In the genomic region with DNA sequence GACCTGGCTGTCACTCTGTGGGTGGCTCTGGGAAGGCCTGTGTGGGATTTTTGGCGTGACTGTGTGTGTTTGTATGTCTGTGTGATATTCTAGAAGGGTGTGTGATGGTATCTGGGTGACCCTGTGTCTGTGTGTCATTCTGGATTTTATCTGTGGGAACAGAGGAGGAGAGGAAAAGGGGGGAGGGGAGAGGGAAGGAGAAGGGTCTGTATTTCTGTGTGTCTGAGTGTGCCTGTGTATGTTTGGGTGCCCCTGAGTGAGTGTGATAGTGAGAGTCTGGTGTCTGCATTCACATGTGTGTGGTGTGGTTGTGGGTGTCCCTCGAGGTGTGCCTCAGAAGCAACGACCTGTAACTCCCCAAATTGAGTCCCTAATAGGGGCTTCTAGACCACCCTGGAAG, we compare ENCODE assay signal across 1 cellular context.
A peak's percentile ranks its signal among the peaks of the same experiment; 100 is the strongest.
TF ChIP-seq lines count a peak whose summit lies in the region.

No MANE protein-coding gene starts in this region.

TF ChIP-seq in HepG2, 621 proteins besides CTCF, POLR2A, EP300 and RAD21:
- TF ChIP-seq, protein P1, sequence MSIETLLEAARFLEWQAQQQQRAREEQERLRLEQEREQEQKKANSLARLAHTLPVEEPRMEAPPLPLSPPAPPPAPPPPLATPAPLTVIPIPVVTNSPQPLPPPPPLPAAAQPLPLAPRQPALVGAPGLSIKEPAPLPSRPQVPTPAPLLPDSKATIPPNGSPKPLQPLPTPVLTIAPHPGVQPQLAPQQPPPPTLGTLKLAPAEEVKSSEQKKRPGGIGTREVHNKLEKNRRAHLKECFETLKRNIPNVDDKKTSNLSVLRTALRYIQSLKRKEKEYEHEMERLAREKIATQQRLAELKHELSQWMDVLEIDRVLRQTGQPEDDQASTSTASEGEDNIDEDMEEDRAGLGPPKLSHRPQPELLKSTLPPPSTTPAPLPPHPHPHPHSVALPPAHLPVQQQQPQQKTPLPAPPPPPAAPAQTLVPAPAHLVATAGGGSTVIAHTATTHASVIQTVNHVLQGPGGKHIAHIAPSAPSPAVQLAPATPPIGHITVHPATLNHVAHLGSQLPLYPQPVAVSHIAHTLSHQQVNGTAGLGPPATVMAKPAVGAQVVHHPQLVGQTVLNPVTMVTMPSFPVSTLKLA (IDR thresholded peaks at IDR 0.05), result 0 out of 2 replicates have a peak, but pooled peaks have one; percentile 8
- TF ChIP-seq, protein P2, sequence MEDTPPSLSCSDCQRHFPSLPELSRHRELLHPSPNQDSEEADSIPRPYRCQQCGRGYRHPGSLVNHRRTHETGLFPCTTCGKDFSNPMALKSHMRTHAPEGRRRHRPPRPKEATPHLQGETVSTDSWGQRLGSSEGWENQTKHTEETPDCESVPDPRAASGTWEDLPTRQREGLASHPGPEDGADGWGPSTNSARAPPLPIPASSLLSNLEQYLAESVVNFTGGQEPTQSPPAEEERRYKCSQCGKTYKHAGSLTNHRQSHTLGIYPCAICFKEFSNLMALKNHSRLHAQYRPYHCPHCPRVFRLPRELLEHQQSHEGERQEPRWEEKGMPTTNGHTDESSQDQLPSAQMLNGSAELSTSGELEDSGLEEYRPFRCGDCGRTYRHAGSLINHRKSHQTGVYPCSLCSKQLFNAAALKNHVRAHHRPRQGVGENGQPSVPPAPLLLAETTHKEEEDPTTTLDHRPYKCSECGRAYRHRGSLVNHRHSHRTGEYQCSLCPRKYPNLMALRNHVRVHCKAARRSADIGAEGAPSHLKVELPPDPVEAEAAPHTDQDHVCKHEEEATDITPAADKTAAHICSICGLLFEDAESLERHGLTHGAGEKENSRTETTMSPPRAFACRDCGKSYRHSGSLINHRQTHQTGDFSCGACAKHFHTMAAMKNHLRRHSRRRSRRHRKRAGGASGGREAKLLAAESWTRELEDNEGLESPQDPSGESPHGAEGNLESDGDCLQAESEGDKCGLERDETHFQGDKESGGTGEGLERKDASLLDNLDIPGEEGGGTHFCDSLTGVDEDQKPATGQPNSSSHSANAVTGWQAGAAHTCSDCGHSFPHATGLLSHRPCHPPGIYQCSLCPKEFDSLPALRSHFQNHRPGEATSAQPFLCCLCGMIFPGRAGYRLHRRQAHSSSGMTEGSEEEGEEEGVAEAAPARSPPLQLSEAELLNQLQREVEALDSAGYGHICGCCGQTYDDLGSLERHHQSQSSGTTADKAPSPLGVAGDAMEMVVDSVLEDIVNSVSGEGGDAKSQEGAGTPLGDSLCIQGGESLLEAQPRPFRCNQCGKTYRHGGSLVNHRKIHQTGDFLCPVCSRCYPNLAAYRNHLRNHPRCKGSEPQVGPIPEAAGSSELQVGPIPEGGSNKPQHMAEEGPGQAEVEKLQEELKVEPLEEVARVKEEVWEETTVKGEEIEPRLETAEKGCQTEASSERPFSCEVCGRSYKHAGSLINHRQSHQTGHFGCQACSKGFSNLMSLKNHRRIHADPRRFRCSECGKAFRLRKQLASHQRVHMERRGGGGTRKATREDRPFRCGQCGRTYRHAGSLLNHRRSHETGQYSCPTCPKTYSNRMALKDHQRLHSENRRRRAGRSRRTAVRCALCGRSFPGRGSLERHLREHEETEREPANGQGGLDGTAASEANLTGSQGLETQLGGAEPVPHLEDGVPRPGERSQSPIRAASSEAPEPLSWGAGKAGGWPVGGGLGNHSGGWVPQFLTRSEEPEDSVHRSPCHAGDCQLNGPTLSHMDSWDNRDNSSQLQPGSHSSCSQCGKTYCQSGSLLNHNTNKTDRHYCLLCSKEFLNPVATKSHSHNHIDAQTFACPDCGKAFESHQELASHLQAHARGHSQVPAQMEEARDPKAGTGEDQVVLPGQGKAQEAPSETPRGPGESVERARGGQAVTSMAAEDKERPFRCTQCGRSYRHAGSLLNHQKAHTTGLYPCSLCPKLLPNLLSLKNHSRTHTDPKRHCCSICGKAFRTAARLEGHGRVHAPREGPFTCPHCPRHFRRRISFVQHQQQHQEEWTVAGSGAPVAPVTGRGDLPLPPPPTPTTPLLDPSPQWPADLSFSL (CRISPR knock-in tag; IDR thresholded peaks at IDR 0.05), result 0 out of 2 replicates have a peak, but pooled peaks have one; percentile 22
- TF ChIP-seq, protein P3, sequence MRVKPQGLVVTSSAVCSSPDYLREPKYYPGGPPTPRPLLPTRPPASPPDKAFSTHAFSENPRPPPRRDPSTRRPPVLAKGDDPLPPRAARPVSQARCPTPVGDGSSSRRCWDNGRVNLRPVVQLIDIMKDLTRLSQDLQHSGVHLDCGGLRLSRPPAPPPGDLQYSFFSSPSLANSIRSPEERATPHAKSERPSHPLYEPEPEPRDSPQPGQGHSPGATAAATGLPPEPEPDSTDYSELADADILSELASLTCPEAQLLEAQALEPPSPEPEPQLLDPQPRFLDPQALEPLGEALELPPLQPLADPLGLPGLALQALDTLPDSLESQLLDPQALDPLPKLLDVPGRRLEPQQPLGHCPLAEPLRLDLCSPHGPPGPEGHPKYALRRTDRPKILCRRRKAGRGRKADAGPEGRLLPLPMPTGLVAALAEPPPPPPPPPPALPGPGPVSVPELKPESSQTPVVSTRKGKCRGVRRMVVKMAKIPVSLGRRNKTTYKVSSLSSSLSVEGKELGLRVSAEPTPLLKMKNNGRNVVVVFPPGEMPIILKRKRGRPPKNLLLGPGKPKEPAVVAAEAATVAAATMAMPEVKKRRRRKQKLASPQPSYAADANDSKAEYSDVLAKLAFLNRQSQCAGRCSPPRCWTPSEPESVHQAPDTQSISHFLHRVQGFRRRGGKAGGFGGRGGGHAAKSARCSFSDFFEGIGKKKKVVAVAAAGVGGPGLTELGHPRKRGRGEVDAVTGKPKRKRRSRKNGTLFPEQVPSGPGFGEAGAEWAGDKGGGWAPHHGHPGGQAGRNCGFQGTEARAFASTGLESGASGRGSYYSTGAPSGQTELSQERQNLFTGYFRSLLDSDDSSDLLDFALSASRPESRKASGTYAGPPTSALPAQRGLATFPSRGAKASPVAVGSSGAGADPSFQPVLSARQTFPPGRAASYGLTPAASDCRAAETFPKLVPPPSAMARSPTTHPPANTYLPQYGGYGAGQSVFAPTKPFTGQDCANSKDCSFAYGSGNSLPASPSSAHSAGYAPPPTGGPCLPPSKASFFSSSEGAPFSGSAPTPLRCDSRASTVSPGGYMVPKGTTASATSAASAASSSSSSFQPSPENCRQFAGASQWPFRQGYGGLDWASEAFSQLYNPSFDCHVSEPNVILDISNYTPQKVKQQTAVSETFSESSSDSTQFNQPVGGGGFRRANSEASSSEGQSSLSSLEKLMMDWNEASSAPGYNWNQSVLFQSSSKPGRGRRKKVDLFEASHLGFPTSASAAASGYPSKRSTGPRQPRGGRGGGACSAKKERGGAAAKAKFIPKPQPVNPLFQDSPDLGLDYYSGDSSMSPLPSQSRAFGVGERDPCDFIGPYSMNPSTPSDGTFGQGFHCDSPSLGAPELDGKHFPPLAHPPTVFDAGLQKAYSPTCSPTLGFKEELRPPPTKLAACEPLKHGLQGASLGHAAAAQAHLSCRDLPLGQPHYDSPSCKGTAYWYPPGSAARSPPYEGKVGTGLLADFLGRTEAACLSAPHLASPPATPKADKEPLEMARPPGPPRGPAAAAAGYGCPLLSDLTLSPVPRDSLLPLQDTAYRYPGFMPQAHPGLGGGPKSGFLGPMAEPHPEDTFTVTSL (CRISPR knock-in tag; IDR thresholded peaks at IDR 0.05; ENCODE audit: borderline replicate concordance), result no peak
